2 cellular contexts compared by ENCODE assay signal in genomic region chr20:33081411-33082154, GRCh38.
TF ChIP-seq lines count a peak whose summit lies in the region.

No MANE protein-coding gene starts in this region.

TF ChIP-seq in HEK293, 187 proteins besides CTCF, POLR2A, EP300 and RAD21:
- 0 out of 2 replicates have a peak, but pooled peaks have one; percentile 48 for TF ChIP-seq ZNF664 (tag by site-specific recombination; IDR thresholded peaks at IDR 0.05)
- TF ChIP-seq ZNF24 (tag by site-specific recombination; IDR thresholded peaks at IDR 0.05): no peak
- TF ChIP-seq HOXD13 (CRISPR knock-in tag; IDR thresholded peaks at IDR 0.05; ENCODE audit: borderline replicate concordance): no peak
- TF ChIP-seq WT1 (tag by site-specific recombination; IDR thresholded peaks at IDR 0.05): no peak

TF ChIP-seq in HepG2, 621 proteins besides CTCF, POLR2A, EP300 and RAD21:
- TF ChIP-seq ZKSCAN8 (CRISPR knock-in tag; IDR thresholded peaks at IDR 0.05; ENCODE audit: borderline replicate concordance) (no peak), ZNF629 (CRISPR knock-in tag; conservative IDR thresholded peaks at IDR 0.05) (peak; percentile 66; the same call in 1 of the 2 replicates), ZSCAN20 (CRISPR knock-in tag; IDR thresholded peaks at IDR 0.05; ENCODE audit: borderline replicate concordance) (no peak), ATAD3A (CRISPR knock-in tag; IDR thresholded peaks at IDR 0.05) (no peak), HNRNPL (IDR thresholded peaks at IDR 0.05; ENCODE audit: low read depth, low read length) (peak; percentile 74; the same call in 1 of the 2 replicates), HMG20B (CRISPR knock-in tag; conservative IDR thresholded peaks at IDR 0.05) (no peak), ELF3 (CRISPR knock-in tag; IDR thresholded peaks at IDR 0.05) (no peak), ZKSCAN1 (IDR thresholded peaks at IDR 0.05; ENCODE audit: low read length) (peak; percentile 84), ZBTB33 (CRISPR knock-in tag; IDR thresholded peaks at IDR 0.05) (peak; percentile 17; the same call in 1 of the 2 replicates), ZNF17 (CRISPR knock-in tag; IDR thresholded peaks at IDR 0.05) (no peak)
